ENCODE assay signal across 1 cellular context in genomic region chr19:20661150-20661819, GRCh38.
TF ChIP-seq lines count a peak whose summit lies in the region.

TSS of gene ZNF626 (minus strand) at chr19:20661571. CDS start at chr19:20661446, 125 bp downstream.

TF ChIP-seq in K562, 482 proteins besides CTCF, POLR2A, EP300 and RAD21 (continued from another document and continues in another):
- TF ChIP-seq FOXP4 (CRISPR knock-in tag; IDR thresholded peaks at IDR 0.05; ENCODE audit: borderline replicate concordance) = no peak
- peak in 1 of 3 experiments; percentile 68 for TF ChIP-seq YY1 (IDR thresholded peaks at IDR 0.05; ENCODE audit: borderline replicate concordance in 1 of 3, control insufficient read depth in 1 of 3, extremely low read depth in 1 of 3, insufficient read depth in 3 of 3, insufficient read length in 1 of 3, insufficient replicate concordance in 2 of 3, low read depth in 1 of 3, low read length in 2 of 3)
- TF ChIP-seq USF2 (CRISPR knock-in tag; IDR thresholded peaks at IDR 0.05) = no peak
- TF ChIP-seq ZBTB9 (CRISPR knock-in tag; IDR thresholded peaks at IDR 0.05) = no peak
- TF ChIP-seq GABPB2 (CRISPR knock-in tag; conservative IDR thresholded peaks at IDR 0.05) = no peak
- peak; percentile 78 for TF ChIP-seq GABPA (tag; conservative IDR thresholded peaks at IDR 0.05; ENCODE audit: low read depth)
- TF ChIP-seq KLF10 (CRISPR knock-in tag; IDR thresholded peaks at IDR 0.05) = no peak
- no peak for TF ChIP-seq LCOR (CRISPR knock-in tag; IDR thresholded peaks at IDR 0.05)
- no peak for TF ChIP-seq TEAD4 (IDR thresholded peaks at IDR 0.05; ENCODE audit: low read length)
- TF ChIP-seq TEAD4 (CRISPR knock-in tag; IDR thresholded peaks at IDR 0.05; ENCODE audit: borderline replicate concordance) = no peak
- no peak for TF ChIP-seq ZZZ3 (IDR thresholded peaks at IDR 0.05)
- no peak for TF ChIP-seq EHMT2 (IDR thresholded peaks at IDR 0.05)
- no peak for TF ChIP-seq EZH2 (IDR thresholded peaks at IDR 0.05; ENCODE audit: borderline replicate concordance, low read depth, low read length)
- no peak for TF ChIP-seq ZNF639 (CRISPR knock-in tag; conservative IDR thresholded peaks at IDR 0.05 in 1 of 2, IDR thresholded peaks at IDR 0.05 in 1 of 2)
- TF ChIP-seq ZNF143 (CRISPR knock-in tag; IDR thresholded peaks at IDR 0.05) = no peak
- no peak for TF ChIP-seq ZNF175 (CRISPR knock-in tag; IDR thresholded peaks at IDR 0.05; ENCODE audit: low read depth)
- TF ChIP-seq TBP (optimal IDR thresholded peaks at IDR 0.05; ENCODE audit: low read depth, low read length) = peak; percentile 77
- peak; percentile 76 for TF ChIP-seq RBFOX2 (IDR thresholded peaks at IDR 0.05; ENCODE audit: low read depth, low read length)
- TF ChIP-seq SMAD3 (CRISPR knock-in tag; conservative IDR thresholded peaks at IDR 0.05) = no peak
- no peak for TF ChIP-seq KHSRP (IDR thresholded peaks at IDR 0.05)
- TF ChIP-seq ILK (tag; IDR thresholded peaks at IDR 0.05; ENCODE audit: borderline replicate concordance, low read depth) = no peak
- 0 out of 2 replicates have a peak, but pooled peaks have one; percentile 18 for TF ChIP-seq CC2D1A (IDR thresholded peaks at IDR 0.05)
- TF ChIP-seq PHF20 (IDR thresholded peaks at IDR 0.05; ENCODE audit: partially characterized antibody) = peak; percentile 39
- TF ChIP-seq BRCA1 (IDR thresholded peaks at IDR 0.05) = no peak
- no peak for TF ChIP-seq BRCA1 (CRISPR knock-in tag; IDR thresholded peaks at IDR 0.05)
- TF ChIP-seq KDM1A (IDR thresholded peaks at IDR 0.05) = no peak
- TF ChIP-seq ATF7 (IDR thresholded peaks at IDR 0.05) = 0 out of 2 replicates have a peak, but pooled peaks have one; percentile 28
- TF ChIP-seq TFAM (CRISPR knock-in tag; conservative IDR thresholded peaks at IDR 0.05) = no peak
- no peak for TF ChIP-seq MITF (IDR thresholded peaks at IDR 0.05)
- no peak for TF ChIP-seq USF1 (CRISPR knock-in tag; IDR thresholded peaks at IDR 0.05)
- TF ChIP-seq MXI1 (IDR thresholded peaks at IDR 0.05; ENCODE audit: low read depth, low read length) = no peak
- no peak for TF ChIP-seq POLR2H (tag; IDR thresholded peaks at IDR 0.05; ENCODE audit: low read depth)
- peak; percentile 54; the same call in 1 of the 2 replicates for TF ChIP-seq NFRKB (IDR thresholded peaks at IDR 0.05; ENCODE audit: low read depth)
- TF ChIP-seq ZNF518B (CRISPR knock-in tag; IDR thresholded peaks at IDR 0.05) = no peak
- no peak for TF ChIP-seq HNRNPLL (IDR thresholded peaks at IDR 0.05; ENCODE audit: low read depth, low read length, poor library complexity, severe bottlenecking)
- TF ChIP-seq MTA2 (IDR thresholded peaks at IDR 0.05; ENCODE audit: low read depth) = no peak
- no peak for TF ChIP-seq NKRF (IDR thresholded peaks at IDR 0.05; ENCODE audit: borderline replicate concordance)
- TF ChIP-seq BCOR (IDR thresholded peaks at IDR 0.05) = no peak
- no peak for TF ChIP-seq BDP1 (IDR thresholded peaks at IDR 0.05; ENCODE audit: insufficient read depth, insufficient read length)
- TF ChIP-seq ZNF232 (CRISPR knock-in tag; IDR thresholded peaks at IDR 0.05) = no peak
- TF ChIP-seq MLLT1 (IDR thresholded peaks at IDR 0.05) = peak in 1 of 2 experiments; percentile 12; a peak in 1 of 4 replicates
- TF ChIP-seq ZNF146 (CRISPR knock-in tag; IDR thresholded peaks at IDR 0.05; ENCODE audit: unreplicated experiment) = no peak
- no peak for TF ChIP-seq SMARCB1 (IDR thresholded peaks at IDR 0.05; ENCODE audit: insufficient read length, low read depth)
- TF ChIP-seq NONO (IDR thresholded peaks at IDR 0.05; ENCODE audit: low read depth in 2 of 2, low read length in 1 of 2) = no peak
- TF ChIP-seq ARID3B (CRISPR knock-in tag; IDR thresholded peaks at IDR 0.05; ENCODE audit: borderline replicate concordance) = no peak
- TF ChIP-seq MTA1 (IDR thresholded peaks at IDR 0.05; ENCODE audit: borderline replicate concordance) = no peak
- TF ChIP-seq PCBP1 (IDR thresholded peaks at IDR 0.05; ENCODE audit: low read depth, low read length, poor library complexity, severe bottlenecking) = no peak
- no peak for TF ChIP-seq E2F1 (CRISPR knock-in tag; IDR thresholded peaks at IDR 0.05)
- TF ChIP-seq NFE2 (IDR thresholded peaks at IDR 0.05; ENCODE audit: low read depth) = no peak
- no peak for TF ChIP-seq ZNF778 (CRISPR knock-in tag; IDR thresholded peaks at IDR 0.05)
